Comparison of ENCODE assay signal across 11 cellular contexts in genomic region chr3:184368804-184369183, GRCh38. TPM values are rescaled to one million over a fixed set of nuclear protein-coding genes. Genes with fewer than 3 reads are reported as not detected.
DNase-seq lines count a peak whose midpoint lies in the region; TF ChIP-seq lines count a peak whose summit lies in the region.
"Had no signal": no experiment of that assay in that cellular context is flagged by ENCODE, and none has a peak within 500 bp of the region (broad histone marks: within the 10 kb centered on the region; RNA-seq: fewer than 3 reads in every experiment).

No MANE protein-coding gene starts in this region.

- peak overlapping the region; percentile 24 for H3K27ac ChIP-seq in stomach smooth muscle (ENCODE audit: low read length)
- no peak overlapping the region for H3K27ac ChIP-seq in effector memory CD4-positive, alpha-beta T cell (ENCODE audit: insufficient read depth, low read length, poor library complexity, severe bottlenecking)
- H3K27ac ChIP-seq: parathyroid adenoma had no signal

- peak overlapping the region in 4 of 5 experiments; percentile 9 to 93 (median 38) for H3K27ac Mint-ChIP-seq in brain
- H3K27ac Mint-ChIP-seq: activated CD4-positive, alpha-beta T cell treated with anti-CD3 and anti-CD28 coated beads, Interleukin-2, amount 10 ng/mL, durations not matched to agents 24 days and 14 days had no signal

- H3K4me3 ChIP-seq in stomach smooth muscle (ENCODE audit: low read length in 2 of 2): no peak overlapping the region
- H3K4me3 ChIP-seq in effector memory CD4-positive, alpha-beta T cell (ENCODE audit: insufficient read depth, low read depth, low read length, poor library complexity, severe bottlenecking): no peak overlapping the region

- H3K4me1 Mint-ChIP-seq in brain: peaks cover 54% of the 10 kb centered on the region

- no peak for TF ChIP-seq CTCF in brain (conservative IDR thresholded peaks at IDR 0.05)

- no peaks in the 10 kb centered on the region for H3K27me3 Mint-ChIP-seq in brain
- H3K27me3 Mint-ChIP-seq: activated CD4-positive, alpha-beta T cell treated with anti-CD3 and anti-CD28 coated beads, Interleukin-2, amount 10 ng/mL, durations not matched to agents 24 days and 14 days had no signal

- no peaks in the 10 kb centered on the region for H3K9me3 ChIP-seq in stomach smooth muscle (ENCODE audit: control insufficient read depth in 2 of 2, low read length in 2 of 2)
- no peaks in the 10 kb centered on the region for H3K9me3 ChIP-seq in effector memory CD4-positive, alpha-beta T cell (ENCODE audit: control insufficient read depth, low read length)

- no peaks in the 10 kb centered on the region for H3K27me3 ChIP-seq in stomach smooth muscle (ENCODE audit: control insufficient read depth in 1 of 2, insufficient read depth in 2 of 2, low read length in 2 of 2)
- H3K27me3 ChIP-seq in effector memory CD4-positive, alpha-beta T cell (replicated peaks; ENCODE audit: control insufficient read depth, insufficient read depth, low read length, poor library complexity, severe bottlenecking): no peaks in the 10 kb centered on the region

- peaks cover 9 to 25% of the 10 kb centered on the region in 2 donors for H3K36me3 ChIP-seq in stomach smooth muscle (ENCODE audit: control insufficient read depth in 2 of 2, insufficient read depth in 2 of 2, low read length in 2 of 2)
- H3K36me3 ChIP-seq in effector memory CD4-positive, alpha-beta T cell (ENCODE audit: control insufficient read depth, insufficient read depth, low read length): peaks cover 16% of the 10 kb centered on the region

- H3K4me1 ChIP-seq in stomach smooth muscle (ENCODE audit: control insufficient read depth, insufficient read depth, low read length): peaks cover 15% of the 10 kb centered on the region
- peaks cover 2% of the 10 kb centered on the region for H3K4me1 ChIP-seq in effector memory CD4-positive, alpha-beta T cell (ENCODE audit: control insufficient read depth, insufficient read depth, low read length, poor library complexity, severe bottlenecking)

- DNase-seq in HT1080 (ENCODE audit: low read depth): peak; percentile 54
- peak in 30 of 51 donors; percentile 10 to 71 (median 46) for DNase-seq in hypothalamus (lab: John Stamatoyannopoulos, UW)
- no peak for DNase-seq in effector memory CD4-positive, alpha-beta T cell
- DNase-seq in NCI-H774 (lab: John Stamatoyannopoulos, UW): no peak
- DNase-seq in activated effector memory CD4-positive, alpha-beta T cell treated with Interleukin-2 at 50 U/mL for 16 hours: no peak
- no peak for DNase-seq in KG1 (lab: John Stamatoyannopoulos, UW)
- DNase-seq: activated CD4-positive, alpha-beta T cell treated with anti-CD3 and anti-CD28 coated beads, Interleukin-2, amount 10 ng/mL, durations not matched to agents 24 days and 14 days; NCI-H2171 had no signal

- peaks cover 45% of the 10 kb centered on the region for H3K36me3 Mint-ChIP-seq in brain

- peaks cover 0 to 4% (median 0%) of the 10 kb centered on the region in 5 experiments for H3K9me3 Mint-ChIP-seq in brain
- H3K9me3 Mint-ChIP-seq: activated CD4-positive, alpha-beta T cell treated with anti-CD3 and anti-CD28 coated beads, Interleukin-2, amount 10 ng/mL, durations not matched to agents 24 days and 14 days had no signal

- H3K9ac ChIP-seq in stomach smooth muscle (ENCODE audit: low read length in 2 of 2): peak overlapping the region in 1 of 2 donors; percentile 21
- H3K9ac ChIP-seq: parathyroid adenoma had no signal

- peak overlapping the region in 3 of 5 experiments; percentile 4 to 72 (median 17) for H3K4me3 Mint-ChIP-seq in brain
- H3K4me3 Mint-ChIP-seq: activated CD4-positive, alpha-beta T cell treated with anti-CD3 and anti-CD28 coated beads, Interleukin-2, amount 10 ng/mL, durations not matched to agents 24 days and 14 days had no signal

RNA-seq across cellular contexts. Expression of gene POLR2H, which starts 7.3 kb away (rescaled TPM):
- 327 and 330 TPM in 2 replicates for total RNA-seq in HT1080 (2014; rRNA removed; shearing (Covaris generic))
- 326 and 401 TPM in 2 replicates for polyA plus RNA-seq in HT1080 (2015; cell fraction: cytosol; rRNA removed)
- polyA plus RNA-seq in HT1080 (2015; cell fraction: nucleus; rRNA removed): 386 and 402 TPM in 2 replicates
- 90.7 TPM for polyA plus RNA-seq in brain (ENCODE audit: insufficient read depth, low read depth, low replicate concordance)

RNA-seq across cellular contexts. Expression of gene CLCN2, which starts 7.4 kb away (rescaled TPM):
- total RNA-seq in HT1080 (2014; rRNA removed; shearing (Covaris generic)): 13.9 and 21.1 TPM in 2 replicates
- 6.2 and 7.1 TPM in 2 replicates for polyA plus RNA-seq in HT1080 (2015; cell fraction: cytosol; rRNA removed)
- polyA plus RNA-seq in HT1080 (2015; cell fraction: nucleus; rRNA removed): 27.3 and 34.5 TPM in 2 replicates
- 2.6 TPM for polyA plus RNA-seq in brain (ENCODE audit: insufficient read depth, low read depth, low replicate concordance)

RNA-seq across cellular contexts. Expression of gene THPO, which starts 9.2 kb away (rescaled TPM):
- not detected in 2 replicates for total RNA-seq in HT1080 (2014; rRNA removed; shearing (Covaris generic))
- polyA plus RNA-seq in HT1080 (2015; cell fraction: cytosol; rRNA removed): 0.08 and 0.34 TPM in 2 replicates
- polyA plus RNA-seq in HT1080 (2015; cell fraction: nucleus; rRNA removed): 0.28 TPM in 1 of 2 replicates, not detected in the other
- 0.22 TPM for polyA plus RNA-seq in brain (ENCODE audit: insufficient read depth, low read depth, low replicate concordance)
- total RNA-seq: activated CD4-positive, alpha-beta T cell treated with anti-CD3 and anti-CD28 coated beads, Interleukin-2, amount 10 ng/mL, durations not matched to agents 24 days and 14 days had no signal

RNA-seq across cellular contexts. Expression of gene CHRD, which starts 11.1 kb away (rescaled TPM):
- 0.43 and 1.2 TPM in 2 replicates for total RNA-seq in HT1080 (2014; rRNA removed; shearing (Covaris generic))
- polyA plus RNA-seq in HT1080 (2015; cell fraction: cytosol; rRNA removed): 0.35 and 0.47 TPM in 2 replicates
- 1.8 and 7.7 TPM in 2 replicates for polyA plus RNA-seq in HT1080 (2015; cell fraction: nucleus; rRNA removed)
- polyA plus RNA-seq in brain (ENCODE audit: insufficient read depth, low read depth, low replicate concordance): 3.9 TPM
- total RNA-seq: activated CD4-positive, alpha-beta T cell treated with anti-CD3 and anti-CD28 coated beads, Interleukin-2, amount 10 ng/mL, durations not matched to agents 24 days and 14 days had no signal

RNA-seq across cellular contexts. Expression of gene FAM131A, which starts 31.4 kb away (rescaled TPM):
- 61.8 and 71.7 TPM in 2 replicates for total RNA-seq in HT1080 (2014; rRNA removed; shearing (Covaris generic))
- 66.2 and 70.4 TPM in 2 replicates for polyA plus RNA-seq in HT1080 (2015; cell fraction: cytosol; rRNA removed)
- polyA plus RNA-seq in HT1080 (2015; cell fraction: nucleus; rRNA removed): 70.6 and 75.6 TPM in 2 replicates
- 71.5 TPM for polyA plus RNA-seq in brain (ENCODE audit: insufficient read depth, low read depth, low replicate concordance)

Comparison
In these comparisons a context has a peak if more than half of its experiments do, and no peak if none do; other contexts are left out.
1. DNase-seq: peak in HT1080 (single experiment) and hypothalamus (30 of 51); none in effector memory CD4-positive, alpha-beta T cell (0 of 3), NCI-H774 (single experiment), activated effector memory CD4-positive, alpha-beta T cell treated with Interleukin-2 at 50 U/mL for 16 hours (single experiment) and KG1 (single experiment).